Comparison of ENCODE assay signal across 4 cellular contexts in genomic region chr1:10950316-10951172, GRCh38.
TF ChIP-seq lines count a peak whose summit lies in the region.

No MANE protein-coding gene starts in this region.

TF ChIP-seq in SK-N-SH, 30 proteins besides CTCF, POLR2A, EP300 and RAD21:
- TF ChIP-seq SIN3A (IDR thresholded peaks at IDR 0.05; ENCODE audit: borderline replicate concordance, low read depth, low read length) (no peak), GATA2 (CRISPR knock-in tag; IDR thresholded peaks at IDR 0.05) (peak; percentile 30; the same call in 1 of the 2 replicates)
TF ChIP-seq in SK-N-SH: peak in this region for 1.

TF ChIP-seq in SK-N-SH treated with all-trans-retinoic acid at 6 μM for 48 hours, 23 proteins besides CTCF, POLR2A, EP300 and RAD21 (continues in another document):
- TF ChIP-seq BACH2 (CRISPR knock-in tag; IDR thresholded peaks at IDR 0.05; ENCODE audit: borderline replicate concordance) (no peak), CSRNP3 (CRISPR knock-in tag; IDR thresholded peaks at IDR 0.05) (no peak), ZFP30 (CRISPR knock-in tag; IDR thresholded peaks at IDR 0.05) (no peak), POU6F1 (CRISPR knock-in tag; IDR thresholded peaks at IDR 0.05; ENCODE audit: borderline replicate concordance, low read depth) (no peak), ZC3H10 (CRISPR knock-in tag; IDR thresholded peaks at IDR 0.05) (no peak), OSR1 (CRISPR knock-in tag; IDR thresholded peaks at IDR 0.05) (no peak), ZFP3 (CRISPR knock-in tag; IDR thresholded peaks at IDR 0.05) (no peak), ZNF8 (CRISPR knock-in tag; IDR thresholded peaks at IDR 0.05) (no peak), PPARA (CRISPR knock-in tag; IDR thresholded peaks at IDR 0.05; ENCODE audit: borderline replicate concordance) (no peak)
- TF ChIP-seq, protein P1, sequence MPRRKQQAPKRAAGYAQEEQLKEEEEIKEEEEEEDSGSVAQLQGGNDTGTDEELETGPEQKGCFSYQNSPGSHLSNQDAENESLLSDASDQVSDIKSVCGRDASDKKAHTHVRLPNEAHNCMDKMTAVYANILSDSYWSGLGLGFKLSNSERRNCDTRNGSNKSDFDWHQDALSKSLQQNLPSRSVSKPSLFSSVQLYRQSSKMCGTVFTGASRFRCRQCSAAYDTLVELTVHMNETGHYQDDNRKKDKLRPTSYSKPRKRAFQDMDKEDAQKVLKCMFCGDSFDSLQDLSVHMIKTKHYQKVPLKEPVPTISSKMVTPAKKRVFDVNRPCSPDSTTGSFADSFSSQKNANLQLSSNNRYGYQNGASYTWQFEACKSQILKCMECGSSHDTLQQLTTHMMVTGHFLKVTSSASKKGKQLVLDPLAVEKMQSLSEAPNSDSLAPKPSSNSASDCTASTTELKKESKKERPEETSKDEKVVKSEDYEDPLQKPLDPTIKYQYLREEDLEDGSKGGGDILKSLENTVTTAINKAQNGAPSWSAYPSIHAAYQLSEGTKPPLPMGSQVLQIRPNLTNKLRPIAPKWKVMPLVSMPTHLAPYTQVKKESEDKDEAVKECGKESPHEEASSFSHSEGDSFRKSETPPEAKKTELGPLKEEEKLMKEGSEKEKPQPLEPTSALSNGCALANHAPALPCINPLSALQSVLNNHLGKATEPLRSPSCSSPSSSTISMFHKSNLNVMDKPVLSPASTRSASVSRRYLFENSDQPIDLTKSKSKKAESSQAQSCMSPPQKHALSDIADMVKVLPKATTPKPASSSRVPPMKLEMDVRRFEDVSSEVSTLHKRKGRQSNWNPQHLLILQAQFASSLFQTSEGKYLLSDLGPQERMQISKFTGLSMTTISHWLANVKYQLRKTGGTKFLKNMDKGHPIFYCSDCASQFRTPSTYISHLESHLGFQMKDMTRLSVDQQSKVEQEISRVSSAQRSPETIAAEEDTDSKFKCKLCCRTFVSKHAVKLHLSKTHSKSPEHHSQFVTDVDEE (CRISPR knock-in tag; IDR thresholded peaks at IDR 0.05): no peak

TF ChIP-seq in HEK293, 187 proteins besides CTCF, POLR2A, EP300 and RAD21:
- TF ChIP-seq HOXD13 (CRISPR knock-in tag; IDR thresholded peaks at IDR 0.05; ENCODE audit: borderline replicate concordance) (no peak), ZNF341 (tag by site-specific recombination; IDR thresholded peaks at IDR 0.05; ENCODE audit: low read depth) (0 out of 2 replicates have a peak, but pooled peaks have one; percentile 13)

TF ChIP-seq in H1, 55 proteins besides CTCF, POLR2A, EP300 and RAD21:
- TF ChIP-seq YY1 (IDR thresholded peaks at IDR 0.05; ENCODE audit: low read depth, low read length) (no peak), SAP30 (IDR thresholded peaks at IDR 0.05; ENCODE audit: insufficient read depth, insufficient replicate concordance, low read length) (no peak), EZH2 (IDR thresholded peaks at IDR 0.05; ENCODE audit: low read depth, low read length, severe bottlenecking) (no peak), SIRT6 (IDR thresholded peaks at IDR 0.05; ENCODE audit: low read length) (no peak), KDM5A (IDR thresholded peaks at IDR 0.05; ENCODE audit: low read length) (no peak), CBX8 (IDR thresholded peaks at IDR 0.05; ENCODE audit: borderline replicate concordance, low read depth, low read length) (no peak), PHF8 (conservative IDR thresholded peaks at IDR 0.05; ENCODE audit: low read depth, low read length) (no peak), FOSL1 (IDR thresholded peaks at IDR 0.05; ENCODE audit: insufficient read depth, low read depth, low read length) (no peak), NRF1 (IDR thresholded peaks at IDR 0.05; ENCODE audit: low read depth, low read length) (no peak), MAFK (IDR thresholded peaks at IDR 0.05; ENCODE audit: low read depth, low read length) (no peak), CHD1 (IDR thresholded peaks at IDR 0.05; ENCODE audit: low read depth, low read length) (no peak), SP2 (IDR thresholded peaks at IDR 0.05; ENCODE audit: low read length) (no peak), RXRA (IDR thresholded peaks at IDR 0.05; ENCODE audit: insufficient read depth, low read depth, low read length) (no peak)
- TF ChIP-seq, protein P2, sequence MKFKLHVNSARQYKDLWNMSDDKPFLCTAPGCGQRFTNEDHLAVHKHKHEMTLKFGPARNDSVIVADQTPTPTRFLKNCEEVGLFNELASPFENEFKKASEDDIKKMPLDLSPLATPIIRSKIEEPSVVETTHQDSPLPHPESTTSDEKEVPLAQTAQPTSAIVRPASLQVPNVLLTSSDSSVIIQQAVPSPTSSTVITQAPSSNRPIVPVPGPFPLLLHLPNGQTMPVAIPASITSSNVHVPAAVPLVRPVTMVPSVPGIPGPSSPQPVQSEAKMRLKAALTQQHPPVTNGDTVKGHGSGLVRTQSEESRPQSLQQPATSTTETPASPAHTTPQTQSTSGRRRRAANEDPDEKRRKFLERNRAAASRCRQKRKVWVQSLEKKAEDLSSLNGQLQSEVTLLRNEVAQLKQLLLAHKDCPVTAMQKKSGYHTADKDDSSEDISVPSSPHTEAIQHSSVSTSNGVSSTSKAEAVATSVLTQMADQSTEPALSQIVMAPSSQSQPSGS (IDR thresholded peaks at IDR 0.05; ENCODE audit: low read length): no peak
- TF ChIP-seq, protein P3, sequence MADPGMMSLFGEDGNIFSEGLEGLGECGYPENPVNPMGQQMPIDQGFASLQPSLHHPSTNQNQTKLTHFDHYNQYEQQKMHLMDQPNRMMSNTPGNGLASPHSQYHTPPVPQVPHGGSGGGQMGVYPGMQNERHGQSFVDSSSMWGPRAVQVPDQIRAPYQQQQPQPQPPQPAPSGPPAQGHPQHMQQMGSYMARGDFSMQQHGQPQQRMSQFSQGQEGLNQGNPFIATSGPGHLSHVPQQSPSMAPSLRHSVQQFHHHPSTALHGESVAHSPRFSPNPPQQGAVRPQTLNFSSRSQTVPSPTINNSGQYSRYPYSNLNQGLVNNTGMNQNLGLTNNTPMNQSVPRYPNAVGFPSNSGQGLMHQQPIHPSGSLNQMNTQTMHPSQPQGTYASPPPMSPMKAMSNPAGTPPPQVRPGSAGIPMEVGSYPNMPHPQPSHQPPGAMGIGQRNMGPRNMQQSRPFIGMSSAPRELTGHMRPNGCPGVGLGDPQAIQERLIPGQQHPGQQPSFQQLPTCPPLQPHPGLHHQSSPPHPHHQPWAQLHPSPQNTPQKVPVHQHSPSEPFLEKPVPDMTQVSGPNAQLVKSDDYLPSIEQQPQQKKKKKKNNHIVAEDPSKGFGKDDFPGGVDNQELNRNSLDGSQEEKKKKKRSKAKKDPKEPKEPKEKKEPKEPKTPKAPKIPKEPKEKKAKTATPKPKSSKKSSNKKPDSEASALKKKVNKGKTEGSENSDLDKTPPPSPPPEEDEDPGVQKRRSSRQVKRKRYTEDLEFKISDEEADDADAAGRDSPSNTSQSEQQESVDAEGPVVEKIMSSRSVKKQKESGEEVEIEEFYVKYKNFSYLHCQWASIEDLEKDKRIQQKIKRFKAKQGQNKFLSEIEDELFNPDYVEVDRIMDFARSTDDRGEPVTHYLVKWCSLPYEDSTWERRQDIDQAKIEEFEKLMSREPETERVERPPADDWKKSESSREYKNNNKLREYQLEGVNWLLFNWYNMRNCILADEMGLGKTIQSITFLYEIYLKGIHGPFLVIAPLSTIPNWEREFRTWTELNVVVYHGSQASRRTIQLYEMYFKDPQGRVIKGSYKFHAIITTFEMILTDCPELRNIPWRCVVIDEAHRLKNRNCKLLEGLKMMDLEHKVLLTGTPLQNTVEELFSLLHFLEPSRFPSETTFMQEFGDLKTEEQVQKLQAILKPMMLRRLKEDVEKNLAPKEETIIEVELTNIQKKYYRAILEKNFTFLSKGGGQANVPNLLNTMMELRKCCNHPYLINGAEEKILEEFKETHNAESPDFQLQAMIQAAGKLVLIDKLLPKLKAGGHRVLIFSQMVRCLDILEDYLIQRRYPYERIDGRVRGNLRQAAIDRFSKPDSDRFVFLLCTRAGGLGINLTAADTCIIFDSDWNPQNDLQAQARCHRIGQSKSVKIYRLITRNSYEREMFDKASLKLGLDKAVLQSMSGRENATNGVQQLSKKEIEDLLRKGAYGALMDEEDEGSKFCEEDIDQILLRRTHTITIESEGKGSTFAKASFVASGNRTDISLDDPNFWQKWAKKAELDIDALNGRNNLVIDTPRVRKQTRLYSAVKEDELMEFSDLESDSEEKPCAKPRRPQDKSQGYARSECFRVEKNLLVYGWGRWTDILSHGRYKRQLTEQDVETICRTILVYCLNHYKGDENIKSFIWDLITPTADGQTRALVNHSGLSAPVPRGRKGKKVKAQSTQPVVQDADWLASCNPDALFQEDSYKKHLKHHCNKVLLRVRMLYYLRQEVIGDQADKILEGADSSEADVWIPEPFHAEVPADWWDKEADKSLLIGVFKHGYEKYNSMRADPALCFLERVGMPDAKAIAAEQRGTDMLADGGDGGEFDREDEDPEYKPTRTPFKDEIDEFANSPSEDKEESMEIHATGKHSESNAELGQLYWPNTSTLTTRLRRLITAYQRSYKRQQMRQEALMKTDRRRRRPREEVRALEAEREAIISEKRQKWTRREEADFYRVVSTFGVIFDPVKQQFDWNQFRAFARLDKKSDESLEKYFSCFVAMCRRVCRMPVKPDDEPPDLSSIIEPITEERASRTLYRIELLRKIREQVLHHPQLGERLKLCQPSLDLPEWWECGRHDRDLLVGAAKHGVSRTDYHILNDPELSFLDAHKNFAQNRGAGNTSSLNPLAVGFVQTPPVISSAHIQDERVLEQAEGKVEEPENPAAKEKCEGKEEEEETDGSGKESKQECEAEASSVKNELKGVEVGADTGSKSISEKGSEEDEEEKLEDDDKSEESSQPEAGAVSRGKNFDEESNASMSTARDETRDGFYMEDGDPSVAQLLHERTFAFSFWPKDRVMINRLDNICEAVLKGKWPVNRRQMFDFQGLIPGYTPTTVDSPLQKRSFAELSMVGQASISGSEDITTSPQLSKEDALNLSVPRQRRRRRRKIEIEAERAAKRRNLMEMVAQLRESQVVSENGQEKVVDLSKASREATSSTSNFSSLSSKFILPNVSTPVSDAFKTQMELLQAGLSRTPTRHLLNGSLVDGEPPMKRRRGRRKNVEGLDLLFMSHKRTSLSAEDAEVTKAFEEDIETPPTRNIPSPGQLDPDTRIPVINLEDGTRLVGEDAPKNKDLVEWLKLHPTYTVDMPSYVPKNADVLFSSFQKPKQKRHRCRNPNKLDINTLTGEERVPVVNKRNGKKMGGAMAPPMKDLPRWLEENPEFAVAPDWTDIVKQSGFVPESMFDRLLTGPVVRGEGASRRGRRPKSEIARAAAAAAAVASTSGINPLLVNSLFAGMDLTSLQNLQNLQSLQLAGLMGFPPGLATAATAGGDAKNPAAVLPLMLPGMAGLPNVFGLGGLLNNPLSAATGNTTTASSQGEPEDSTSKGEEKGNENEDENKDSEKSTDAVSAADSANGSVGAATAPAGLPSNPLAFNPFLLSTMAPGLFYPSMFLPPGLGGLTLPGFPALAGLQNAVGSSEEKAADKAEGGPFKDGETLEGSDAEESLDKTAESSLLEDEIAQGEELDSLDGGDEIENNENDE (IDR thresholded peaks at IDR 0.05; ENCODE audit: insufficient replicate concordance, low read length): no peak
